ENCODE assay signal across 13 cellular contexts in the genomic region with DNA sequence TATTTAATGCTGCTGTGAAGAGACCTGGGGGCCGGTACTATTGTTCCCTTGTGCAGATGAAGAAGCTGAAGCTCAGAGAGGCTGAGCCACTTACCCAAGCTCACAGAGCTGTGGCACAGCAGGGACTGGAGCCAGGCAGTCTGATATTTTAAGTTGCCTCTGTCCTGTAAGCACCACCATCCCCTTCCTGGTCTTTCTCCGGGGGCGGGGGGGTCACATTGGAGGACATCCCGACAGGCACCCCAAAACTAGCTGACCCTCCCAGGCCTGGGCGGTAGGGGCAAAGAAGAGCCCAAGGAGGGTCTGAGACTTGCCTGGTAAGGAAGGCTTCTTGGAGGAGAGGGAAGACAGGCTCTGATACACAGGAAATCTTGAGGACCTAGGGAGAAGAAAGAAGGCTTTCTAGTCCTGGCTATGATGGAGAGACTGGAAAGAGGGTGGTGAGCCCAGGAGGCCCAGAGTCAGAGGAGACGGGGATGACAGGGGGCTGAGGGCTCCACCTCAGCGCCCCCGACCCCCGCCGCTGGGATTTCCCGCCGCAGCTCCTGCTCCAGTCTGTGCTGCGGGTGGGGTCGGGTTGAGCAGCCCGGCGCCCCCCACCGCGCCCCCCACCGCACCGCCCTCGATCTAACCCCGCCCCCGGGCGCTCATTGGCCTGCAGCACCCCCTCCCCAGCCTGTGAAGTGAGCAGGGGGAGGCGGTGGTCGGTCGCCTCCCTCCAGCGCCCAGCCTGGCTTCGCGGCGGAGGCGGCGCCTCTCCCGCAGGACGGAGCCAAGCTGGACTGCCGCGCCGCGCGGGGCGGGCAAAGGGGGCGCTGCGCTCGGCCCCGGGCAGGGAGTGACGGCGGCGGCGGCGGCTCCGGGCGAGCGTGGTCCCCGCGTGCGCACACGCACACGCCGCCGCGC. TPM values are rescaled to one million over a fixed set of nuclear protein-coding genes. Genes with fewer than 3 reads are reported as not detected.
DNase-seq lines count a peak whose midpoint lies in the region; ATAC-seq, FAIRE-seq and TF ChIP-seq lines count a peak whose summit lies in the region.
"Had no signal": no experiment of that assay in that cellular context is flagged by ENCODE, and none has a peak within 500 bp of the region (broad histone marks: within the 10 kb centered on the region; RNA-seq: fewer than 3 reads in every experiment).

Gene ADCYAP1R1 (plus strand): TSS at position 711 of the 906 bp plus-strand sequence. CDS start 10,957 bp downstream, outside the sequence.

- intact Hi-C loops in ovary (cut with DNase I): no loop called here
- intact Hi-C loops in naive thymus-derived CD4-positive, alpha-beta T cell (cut with micrococcal nuclease): no loop called here

- no peaks in the 10 kb centered on the region for H3K36me3 ChIP-seq in cardiac muscle cell
- H3K36me3 ChIP-seq in ovary: no peaks in the 10 kb centered on the region
- H3K36me3 ChIP-seq in MG63: no peaks in the 10 kb centered on the region
- H3K36me3 ChIP-seq in naive thymus-derived CD4-positive, alpha-beta T cell (ENCODE audit: control insufficient read depth in 2 of 3, insufficient read depth in 3 of 3, low read length in 3 of 3): no peaks in the 10 kb centered on the region

- H3K4me1 ChIP-seq in cardiac muscle cell (ENCODE audit: low read depth) (no peaks in the 10 kb centered on the region), ovary (ENCODE audit: insufficient read depth) (peaks cover 4% of the 10 kb centered on the region)
- no peaks in the 10 kb centered on the region for H3K4me1 ChIP-seq in naive thymus-derived CD4-positive, alpha-beta T cell (ENCODE audit: control insufficient read depth in 2 of 2, insufficient read depth in 2 of 2, low read length in 2 of 2)

- CTCF ChIA-PET in naive thymus-derived CD4-positive, alpha-beta T cell (lab: Charles Lee): no interaction called here

- peak; percentile 96 for DNase-seq in D721Med (ENCODE audit: insufficient read length, low spot score)
- peak; percentile 25 for DNase-seq in NCI-H748 treated with DMSO at 0.1 percent for 48 hours (lab: John Stamatoyannopoulos, UW)
- DNase-seq in cardiac muscle cell (ENCODE audit: low read depth in 1 of 2, low spot score in 1 of 2): peak in 1 of 2 donors; percentile 63
- peak in 2 of 5 donors; percentile 29 to 61 for DNase-seq in ovary
- DNase-seq in MG63: no peak
- no peak for DNase-seq in naive thymus-derived CD4-positive, alpha-beta T cell
- no peak for DNase-seq in NOMO-1 treated with DMSO at 0.1 percent for 48 hours (lab: John Stamatoyannopoulos, UW; ENCODE audit: unreplicated experiment)
- DNase-seq: activated CD4-positive, alpha-beta T cell treated with anti-CD3 and anti-CD28 coated beads for 4 hours; HCEC 1CT; Kasumi-1 had no signal

- WGBS in ovary, 3 donors: 4 to 9% (median 6%) methylated on average over 21 to 61 of the region's 61 CpGs

- H3K9me3 ChIP-seq in cardiac muscle cell (ENCODE audit: low read depth) (no peaks in the 10 kb centered on the region), ovary (no peaks in the 10 kb centered on the region), MG63 (no peaks in the 10 kb centered on the region)
- no peaks in the 10 kb centered on the region for H3K9me3 ChIP-seq in naive thymus-derived CD4-positive, alpha-beta T cell (ENCODE audit: control insufficient read depth in 2 of 3, low read length in 3 of 3)

- TF ChIP-seq EP300 in ovary (IDR thresholded peaks at IDR 0.05): no peak

- peaks cover 33 to 53% (median 47%) of the 10 kb centered on the region in 5 donors for H3K27me3 Mint-ChIP-seq in naive thymus-derived CD4-positive, alpha-beta T cell

- POLR2A ChIA-PET in naive thymus-derived CD4-positive, alpha-beta T cell (lab: Charles Lee): no interaction called here

- no peak within 1 kb of the TSS for H3K27ac Mint-ChIP-seq in naive thymus-derived CD4-positive, alpha-beta T cell

- TF ChIP-seq CTCF in D721Med (IDR thresholded peaks at IDR 0.05; ENCODE audit: insufficient read depth, missing control alignments) (peak; percentile 6), cardiac muscle cell (IDR thresholded peaks at IDR 0.05; ENCODE audit: low read depth, low read length) (no peak), ovary (IDR thresholded peaks at IDR 0.05) (no peak)

- H3K36me3 Mint-ChIP-seq in naive thymus-derived CD4-positive, alpha-beta T cell: peaks cover 0 to 5% (median 0%) of the 10 kb centered on the region in 5 donors

- ATAC-seq in HG03139 (IDR thresholded peaks at IDR 0.05; ENCODE audit: unreplicated experiment): no peak
- ATAC-seq in naive thymus-derived CD4-positive, alpha-beta T cell: no peak

- peak within 1 kb of the TSS; percentile 43 for H3K4me3 ChIP-seq in cardiac muscle cell
- H3K4me3 ChIP-seq in ovary: peak within 1 kb of the TSS; percentile 36
- H3K4me3 ChIP-seq in MG63: no peak within 1 kb of the TSS
- H3K4me3 ChIP-seq in naive thymus-derived CD4-positive, alpha-beta T cell (ENCODE audit: low read length): no peak within 1 kb of the TSS

- H3K9me3 Mint-ChIP-seq in naive thymus-derived CD4-positive, alpha-beta T cell: no peaks in the 10 kb centered on the region

- TF ChIP-seq POLR2A in ovary (IDR thresholded peaks at IDR 0.05): no peak

- peaks cover 0 to 9% (median 5%) of the 10 kb centered on the region in 7 donors for H3K4me1 Mint-ChIP-seq in naive thymus-derived CD4-positive, alpha-beta T cell

- H3K27ac ChIP-seq in cardiac muscle cell (no peak within 1 kb of the TSS), ovary (no peak within 1 kb of the TSS)
- no peak within 1 kb of the TSS for H3K27ac ChIP-seq in naive thymus-derived CD4-positive, alpha-beta T cell (ENCODE audit: low read depth, low read length)

- peak within 1 kb of the TSS in 4 of 10 donors; percentile 15 to 64 (median 45) for H3K4me3 Mint-ChIP-seq in naive thymus-derived CD4-positive, alpha-beta T cell

- FAIRE-seq in D721Med (lab: Jason Lieb, UNC): no peak
- FAIRE-seq: endometrium had no signal

- H3K27me3 ChIP-seq in cardiac muscle cell: peaks cover 21% of the 10 kb centered on the region
- H3K27me3 ChIP-seq in ovary: no peaks in the 10 kb centered on the region
- peaks cover 18% of the 10 kb centered on the region for H3K27me3 ChIP-seq in MG63
- H3K27me3 ChIP-seq in naive thymus-derived CD4-positive, alpha-beta T cell (ENCODE audit: control insufficient read depth in 2 of 2, insufficient read depth in 2 of 2, low read length in 2 of 2): no peaks in the 10 kb centered on the region

RNA-seq across cellular contexts. Expression of gene ADCYAP1R1, which starts in this region (rescaled TPM):
- 0.56 and 4.5 TPM in 2 replicates for total RNA-seq in cardiac muscle cell
- polyA plus RNA-seq in cardiac muscle cell: 0.49 and 0.52 TPM in 2 replicates
- total RNA-seq in ovary: 1 to 10 TPM in 5 of 7 donors, under 1 TPM in 2; 0.33 to 9.2 (median 5.0) TPM
- polyA plus RNA-seq in ovary: 1 to 10 TPM in 1 of 2 donors, under 1 TPM in 1; 0.40 to 7.1 TPM
- total RNA-seq in MG63 (2014; rRNA removed; shearing (Covaris generic); ENCODE audit: low replicate concordance): not detected in 2 replicates
- not detected for total RNA-seq in naive thymus-derived CD4-positive, alpha-beta T cell
- polyA plus RNA-seq in naive thymus-derived CD4-positive, alpha-beta T cell: not detected
- total RNA-seq: renal cortical epithelial cell had no signal

Comparison
In these comparisons a context has a peak if more than half of its experiments do, and no peak if none do; other contexts are left out.
1. DNase-seq: peak in D721Med (single experiment) and NCI-H748 treated with DMSO at 0.1 percent for 48 hours (single experiment); none in MG63 (single experiment), naive thymus-derived CD4-positive, alpha-beta T cell (0 of 9) and NOMO-1 treated with DMSO at 0.1 percent for 48 hours (single experiment).
2. H3K4me3 ChIP-seq: peak in cardiac muscle cell (single experiment) and ovary (single experiment); none in MG63 (single experiment) and naive thymus-derived CD4-positive, alpha-beta T cell (single experiment).